Comparison of ENCODE assay signal across 16 cellular contexts in genomic region chr4:169185133-169185956, GRCh38.
DNase-seq lines count a peak whose midpoint lies in the region; ATAC-seq, FAIRE-seq and TF ChIP-seq lines count a peak whose summit lies in the region.
"Had no signal": no experiment of that assay in that cellular context is flagged by ENCODE, and none has a peak within 500 bp of the region (broad histone marks: within the 10 kb centered on the region; RNA-seq: fewer than 3 reads in every experiment).

No MANE protein-coding gene starts in this region.

- 0 out of 2 replicates have a peak overlapping the region, but pooled peaks have one; percentile 18 for H3K18ac ChIP-seq in IMR-90 (ENCODE audit: low read depth, low read length)

- POLR2A ChIA-PET in IMR-90 (lab: Charles Lee; ENCODE audit: unreplicated experiment) = interaction anchor here (0.6 kb wide), 1 partner anchor 12 kb away, joined by 3 read pairs; no protein-coding TSS in a partner anchor

- FAIRE-seq in small intestine (lab: Jason Lieb, UNC) = no peak

- no peak overlapping the region for H3K23ac ChIP-seq in IMR-90 (ENCODE audit: low read depth, low read length)

- WGBS in IMR-90 (ENCODE audit: extremely low coverage in 2 of 2, insufficient read length in 1 of 2), 2 experiments = 60% methylated on average over 1 of the region's 7 CpGs; no CpG with 5 or more reads in 1 of the 2 experiments
- 16 to 60% (median 43%) methylated on average over 7 of the region's 7 CpGs for WGBS in small intestine, 3 donors

- peaks cover 16% of the 10 kb centered on the region for H3K9me1 ChIP-seq in IMR-90 (ENCODE audit: insufficient read depth, low read length)

- peaks cover 55% of the 10 kb centered on the region for H4K20me1 ChIP-seq in IMR-90 (ENCODE audit: insufficient read depth, low read length)

- no peak overlapping the region for H3K14ac ChIP-seq in IMR-90 (replicated peaks; ENCODE audit: low read depth, low read length)

- no peak overlapping the region for H3K56ac ChIP-seq in IMR-90 (ENCODE audit: extremely low read depth, insufficient read depth, low read length)

- H2AK9ac ChIP-seq in IMR-90 (replicated peaks; ENCODE audit: low read depth, low read length, poor library complexity) = no peak overlapping the region

- no peaks in the 10 kb centered on the region for H3K9me3 Mint-ChIP-seq in activated T-cell treated with anti-CD3 and anti-CD28 coated beads, Interleukin-2, amount 50 U/mL, for 24 hours
- H3K9me3 Mint-ChIP-seq: stimulated activated effector memory CD8-positive, alpha-beta T cell treated with anti-CD3 and anti-CD28 coated beads, Interleukin-12 subunit alpha, Interleukin-12 subunit beta, amount 100 ng/mL, for 72 hours had no signal

- H2AFZ ChIP-seq in IMR-90 (replicated peaks; ENCODE audit: low read length, poor library complexity) = no peak overlapping the region

- TF ChIP-seq CTCF in IMR-90 (conservative IDR thresholded peaks at IDR 0.05; ENCODE audit: low read depth, low read length) = 0 out of 2 replicates have a peak, but pooled peaks have one; percentile 10

- peaks cover 26 to 70% of the 10 kb centered on the region in 2 experiments; a peak in 3 of 4 replicates for H3K79me1 ChIP-seq in IMR-90 (ENCODE audit: low read depth in 1 of 2, low read length in 2 of 2)

- H3K4me1 Mint-ChIP-seq in activated T-cell treated with anti-CD3 and anti-CD28 coated beads, Interleukin-2, amount 50 U/mL, for 24 hours (ENCODE audit: low read depth) = no peaks in the 10 kb centered on the region
- H3K4me1 Mint-ChIP-seq: activated T-helper 17 cell treated with anti-CD3 and anti-CD28 coated beads, Interleukin-2, amount 50 U/mL, for 72 hours; stimulated activated effector memory CD8-positive, alpha-beta T cell treated with anti-CD3 and anti-CD28 coated beads, Interleukin-12 subunit alpha, Interleukin-12 subunit beta, amount 100 ng/mL, for 72 hours had no signal

- no peak overlapping the region for H2BK20ac ChIP-seq in IMR-90 (ENCODE audit: low read depth, low read length)

- no peak overlapping the region for H3K4me2 ChIP-seq in IMR-90 (ENCODE audit: low read depth, low read length)

- H4K8ac ChIP-seq in IMR-90 (ENCODE audit: low read depth in 2 of 2, low read length in 2 of 2) = no peak overlapping the region

- in situ Hi-C loops in IMR-90 (cut with MboI; ENCODE audit: low sequenced_read_pairs) = no loop called here

- intact Hi-C loops in IMR-90 (cut with micrococcal nuclease) (no loop called here), left colon (cut with DNase I, micrococcal nuclease) (no loop called here)

- no peak overlapping the region for H2AK5ac ChIP-seq in IMR-90 (ENCODE audit: low read depth, low read length)

- no peak for TF ChIP-seq POLR2A in IMR-90 (IDR thresholded peaks at IDR 0.05; ENCODE audit: low read depth, low read length)

- dilution Hi-C loops in IMR-90 (cut with HindIII; ENCODE audit: low sequenced_read_pairs, unreplicated experiment) = no loop called here

- H3K27ac ChIP-seq in IMR-90 (ENCODE audit: insufficient read depth, low read length) = no peak overlapping the region
- peak overlapping the region; percentile 2 to 44 for H3K27ac ChIP-seq in small intestine (ENCODE audit: low read depth in 1 of 2, low read length in 1 of 2)
- H3K27ac ChIP-seq: sigmoid colon, uterus had no signal

- peaks cover 18% of the 10 kb centered on the region for H3K27me3 Mint-ChIP-seq in activated T-cell treated with anti-CD3 and anti-CD28 coated beads, Interleukin-2, amount 50 U/mL, for 24 hours

- H3K4me1 ChIP-seq in IMR-90 (ENCODE audit: control insufficient read depth, insufficient read depth, low read length) (peaks cover 14% of the 10 kb centered on the region), small intestine (ENCODE audit: control insufficient read depth in 2 of 2, insufficient read depth in 1 of 2, low read depth in 1 of 2, low read length in 1 of 2) (peaks cover 0 to 6% of the 10 kb centered on the region in 2 donors)

- no peaks in the 10 kb centered on the region for H3K36me3 Mint-ChIP-seq in activated T-cell treated with anti-CD3 and anti-CD28 coated beads, Interleukin-2, amount 50 U/mL, for 24 hours (ENCODE audit: low read depth)
- H3K36me3 Mint-ChIP-seq: stimulated activated effector memory CD8-positive, alpha-beta T cell treated with anti-CD3 and anti-CD28 coated beads, Interleukin-12 subunit alpha, Interleukin-12 subunit beta, amount 100 ng/mL, for 72 hours had no signal

- no peak for TF ChIP-seq RAD21 in IMR-90 (IDR thresholded peaks at IDR 0.05; ENCODE audit: low read length)

- no TSS peak for BruUV-seq in IMR-90 (replicated peaks; lab: Mats Ljungman, UMichigan)

- H2BK120ac ChIP-seq in IMR-90 (ENCODE audit: low read depth, low read length) = no peak overlapping the region

- ATAC-seq in IMR-90 (ENCODE audit: low read depth) (peak; percentile 40), left colon (peak; percentile 62), HG02885 (IDR thresholded peaks at IDR 0.05; ENCODE audit: poor library complexity, unreplicated experiment) (no peak)
- ATAC-seq: activated T-helper 17 cell treated with anti-CD3 and anti-CD28 coated beads, Interleukin-2, amount 50 U/mL, for 72 hours; SK-N-SH treated with all-trans-retinoic acid at 6 μM for 48 hours; stimulated activated effector memory CD8-positive, alpha-beta T cell treated with anti-CD3 and anti-CD28 coated beads, Interleukin-12 subunit alpha, Interleukin-12 subunit beta, amount 100 ng/mL, for 72 hours had no signal

- H3K4me3 Mint-ChIP-seq in activated T-cell treated with anti-CD3 and anti-CD28 coated beads, Interleukin-2, amount 50 U/mL, for 24 hours = no peak overlapping the region
- H3K4me3 Mint-ChIP-seq: activated T-helper 17 cell treated with anti-CD3 and anti-CD28 coated beads, Interleukin-2, amount 50 U/mL, for 72 hours; stimulated activated effector memory CD8-positive, alpha-beta T cell treated with anti-CD3 and anti-CD28 coated beads, Interleukin-12 subunit alpha, Interleukin-12 subunit beta, amount 100 ng/mL, for 72 hours had no signal

- DNase-seq in IMR-90 (no peak), astrocyte of the hippocampus (ENCODE audit: low read depth, low spot score) (peak; percentile 39), left colon (no peak), small intestine (peak; percentile 84), NCI-H1436 (lab: John Stamatoyannopoulos, UW) (no peak)
- no peak for DNase-seq in activated T-cell treated with anti-CD3 and anti-CD28 coated beads, Interleukin-2, amount 50 U/mL, for 24 hours
- no peak for DNase-seq in stimulated activated CD4-positive, alpha-beta T cell treated with anti-CD3 and anti-CD28 coated beads, Interleukin-2, amount 100 ng/mL, for 24 hours
- DNase-seq: BE2C, DMS53, NCI-H1092 treated with DMSO at 0.1 percent for 48 hours, sigmoid colon, uterus had no signal

- no peak overlapping the region for H3K27ac Mint-ChIP-seq in activated T-cell treated with anti-CD3 and anti-CD28 coated beads, Interleukin-2, amount 50 U/mL, for 24 hours
- H3K27ac Mint-ChIP-seq: activated T-helper 17 cell treated with anti-CD3 and anti-CD28 coated beads, Interleukin-2, amount 50 U/mL, for 72 hours; stimulated activated effector memory CD8-positive, alpha-beta T cell treated with anti-CD3 and anti-CD28 coated beads, Interleukin-12 subunit alpha, Interleukin-12 subunit beta, amount 100 ng/mL, for 72 hours had no signal

- H3K27me3 ChIP-seq in IMR-90 (ENCODE audit: control insufficient read depth, insufficient read depth, low read length) = no peaks in the 10 kb centered on the region
- H3K27me3 ChIP-seq in small intestine (ENCODE audit: control insufficient read depth in 2 of 2, insufficient read depth in 2 of 2, low read length in 2 of 2) = no peaks in the 10 kb centered on the region
- H3K27me3 ChIP-seq: BE2C, sigmoid colon, uterus had no signal

- H2BK5ac ChIP-seq in IMR-90 (ENCODE audit: low read depth, low read length, poor library complexity, severe bottlenecking) = no peak overlapping the region

- no peak overlapping the region for H4K5ac ChIP-seq in IMR-90 (ENCODE audit: low read depth, low read length)

- CTCF ChIA-PET in IMR-90 (lab: Yijun Ruan, JAX) = no interaction called here

- H3K9me3 ChIP-seq in IMR-90 (ENCODE audit: control insufficient read depth, insufficient read depth, low read length) (no peaks in the 10 kb centered on the region), small intestine (ENCODE audit: control insufficient read depth, low read depth) (no peaks in the 10 kb centered on the region)
- H3K9me3 ChIP-seq: BE2C, sigmoid colon, uterus had no signal

- no peaks in the 10 kb centered on the region for H3K36me3 ChIP-seq in IMR-90 (ENCODE audit: control insufficient read depth, insufficient read depth, low read length)
- no peaks in the 10 kb centered on the region for H3K36me3 ChIP-seq in small intestine (ENCODE audit: control insufficient read depth in 2 of 2, insufficient read depth in 2 of 2, low read length in 2 of 2)
- H3K36me3 ChIP-seq: BE2C, sigmoid colon, uterus had no signal

- H2BK15ac ChIP-seq in IMR-90 (ENCODE audit: low read depth, low read length) = no peak overlapping the region

- no peak overlapping the region for H4K91ac ChIP-seq in IMR-90 (ENCODE audit: insufficient read depth, low read depth, low read length)

- H3K4me3 ChIP-seq in IMR-90 (ENCODE audit: insufficient read depth, low read depth, low read length) (no peak overlapping the region), small intestine (ENCODE audit: low read depth in 1 of 2, low read length in 2 of 2) (no peak overlapping the region)
- H3K4me3 ChIP-seq: sigmoid colon, uterus had no signal

- no peak overlapping the region for H3K4ac ChIP-seq in IMR-90 (ENCODE audit: low read depth, low read length)

- H3K9ac ChIP-seq in IMR-90 (ENCODE audit: low read depth, low read length) = no peak overlapping the region

TF ChIP-seq in IMR-90, 13 proteins besides CTCF, POLR2A, EP300 and RAD21 (continues in another document):
- TF ChIP-seq RFX5 (IDR thresholded peaks at IDR 0.05; ENCODE audit: low read depth, low read length) = no peak
- TF ChIP-seq BHLHE40 (IDR thresholded peaks at IDR 0.05; ENCODE audit: low read depth, low read length) = no peak
- no peak for TF ChIP-seq CHD1 (IDR thresholded peaks at IDR 0.05; ENCODE audit: low read depth, low read length)
- TF ChIP-seq, protein P1, sequence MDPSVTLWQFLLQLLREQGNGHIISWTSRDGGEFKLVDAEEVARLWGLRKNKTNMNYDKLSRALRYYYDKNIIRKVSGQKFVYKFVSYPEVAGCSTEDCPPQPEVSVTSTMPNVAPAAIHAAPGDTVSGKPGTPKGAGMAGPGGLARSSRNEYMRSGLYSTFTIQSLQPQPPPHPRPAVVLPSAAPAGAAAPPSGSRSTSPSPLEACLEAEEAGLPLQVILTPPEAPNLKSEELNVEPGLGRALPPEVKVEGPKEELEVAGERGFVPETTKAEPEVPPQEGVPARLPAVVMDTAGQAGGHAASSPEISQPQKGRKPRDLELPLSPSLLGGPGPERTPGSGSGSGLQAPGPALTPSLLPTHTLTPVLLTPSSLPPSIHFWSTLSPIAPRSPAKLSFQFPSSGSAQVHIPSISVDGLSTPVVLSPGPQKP (IDR thresholded peaks at IDR 0.05; ENCODE audit: borderline replicate concordance, low read depth, low read length) = no peak
- TF ChIP-seq MAZ (IDR thresholded peaks at IDR 0.05; ENCODE audit: borderline replicate concordance, low read depth, low read length) = no peak
- TF ChIP-seq MAFK (IDR thresholded peaks at IDR 0.05; ENCODE audit: low read depth, low read length) = no peak
- no peak for TF ChIP-seq RCOR1 (IDR thresholded peaks at IDR 0.05; ENCODE audit: insufficient replicate concordance, low read length)
- no peak for TF ChIP-seq NFE2L2 (IDR thresholded peaks at IDR 0.05; ENCODE audit: low read depth, low read length)

Comparison
In these comparisons a context has a peak if more than half of its experiments do, and no peak if none do; other contexts are left out.
1. DNase-seq: peak in astrocyte of the hippocampus (single experiment) and small intestine (single experiment); none in IMR-90 (single experiment), left colon (0 of 2), NCI-H1436 (single experiment), activated T-cell treated with anti-CD3 and anti-CD28 coated beads, Interleukin-2, amount 50 U/mL, for 24 hours (single experiment) and stimulated activated CD4-positive, alpha-beta T cell treated with anti-CD3 and anti-CD28 coated beads, Interleukin-2, amount 100 ng/mL, for 24 hours (0 of 2).